Comparison of ENCODE assay signal across 22 cellular contexts in the genomic region with DNA sequence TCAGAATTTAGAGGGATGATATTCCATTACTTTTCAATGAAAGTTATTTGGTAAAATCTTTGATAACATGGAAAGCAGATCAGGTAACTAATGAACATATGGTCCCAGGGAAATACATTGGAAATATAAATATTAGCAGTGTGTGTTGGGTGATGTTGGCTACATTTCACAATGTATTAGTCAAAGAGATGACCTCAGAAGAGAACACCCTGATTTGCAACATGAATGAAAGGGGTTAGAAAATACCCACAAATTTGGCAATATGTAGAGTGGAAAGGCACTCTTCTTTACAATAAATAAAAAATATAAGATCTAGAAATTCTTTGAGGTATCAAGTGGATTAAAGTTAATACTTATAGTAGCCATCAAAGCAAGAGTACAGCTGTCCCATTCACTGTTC.
A peak's percentile ranks its signal among the peaks of the same experiment; 100 is the strongest.
DNase-seq lines count a peak whose midpoint lies in the region; ATAC-seq, FAIRE-seq and TF ChIP-seq lines count a peak whose summit lies in the region.
"Had no signal": no experiment of that assay in that cellular context is flagged by ENCODE, and none has a peak within 500 bp of the region (broad histone marks: within the 10 kb centered on the region; RNA-seq: fewer than 3 reads in every experiment).

No MANE protein-coding gene starts in this region.

- no peak overlapping the region for H2AFZ ChIP-seq in IMR-90 (replicated peaks; ENCODE audit: low read length, poor library complexity)
- H2AFZ ChIP-seq: GM23338 had no signal

- H3K4me2 ChIP-seq in IMR-90 (ENCODE audit: low read depth, low read length), result no peak overlapping the region
- H3K4me2 ChIP-seq: BLaER1, GM23338 had no signal

- in situ Hi-C loops in IMR-90 (cut with MboI; ENCODE audit: low sequenced_read_pairs), result no loop called here

- CTCF ChIA-PET in IMR-90 (lab: Yijun Ruan, JAX), result no interaction called here
- CTCF ChIA-PET in activated CD8-positive, alpha-beta T cell treated with anti-CD3 and anti-CD28 coated beads for 36 hours (lab: Charles Lee), result no interaction called here

- peaks cover under 1% of the 10 kb centered on the region for H3K9me3 ChIP-seq in IMR-90 (ENCODE audit: control insufficient read depth, insufficient read depth, low read length)
- H3K9me3 ChIP-seq: BLaER1, SJCRH30 had no signal

- H2AK9ac ChIP-seq in IMR-90 (replicated peaks; ENCODE audit: low read depth, low read length, poor library complexity), result no peak overlapping the region

- peaks cover 0 to 11% (median 2%) of the 10 kb centered on the region in 6 donors for H3K9me3 Mint-ChIP-seq in immature natural killer cell
- H3K9me3 Mint-ChIP-seq in activated CD8-positive, alpha-beta T cell treated with anti-CD3 and anti-CD28 coated beads for 36 hours, result no peaks in the 10 kb centered on the region
- H3K9me3 Mint-ChIP-seq: GM23338 had no signal

- TF ChIP-seq CTCF in IMR-90 (conservative IDR thresholded peaks at IDR 0.05; ENCODE audit: low read depth, low read length) (no peak), bronchial epithelial cell (IDR thresholded peaks at IDR 0.05; ENCODE audit: insufficient read depth, low read length, severe bottlenecking) (no peak), foreskin fibroblast (IDR thresholded peaks at IDR 0.05; ENCODE audit: low read depth, low read length) (no peak)
- TF ChIP-seq CTCF in activated CD8-positive, alpha-beta T cell treated with anti-CD3 and anti-CD28 coated beads for 36 hours (IDR thresholded peaks at IDR 0.05), result no peak

- no peak overlapping the region for H3K9ac ChIP-seq in IMR-90 (ENCODE audit: low read depth, low read length)
- H3K9ac ChIP-seq: BLaER1 had no signal

- H4K20me1 ChIP-seq in IMR-90 (ENCODE audit: insufficient read depth, low read length), result no peaks in the 10 kb centered on the region
- H4K20me1 ChIP-seq: BLaER1 had no signal

- no peak overlapping the region for H4K5ac ChIP-seq in IMR-90 (ENCODE audit: low read depth, low read length)

- no peaks in the 10 kb centered on the region for H3K79me1 ChIP-seq in IMR-90 (ENCODE audit: low read depth in 1 of 2, low read length in 2 of 2)

- H3K4ac ChIP-seq in IMR-90 (ENCODE audit: low read depth, low read length), result no peak overlapping the region

- H3K27me3 Mint-ChIP-seq in immature natural killer cell (ENCODE audit: low read depth in 3 of 3), result no peaks in the 10 kb centered on the region
- H3K27me3 Mint-ChIP-seq in activated CD8-positive, alpha-beta T cell treated with anti-CD3 and anti-CD28 coated beads for 36 hours, result no peaks in the 10 kb centered on the region
- H3K27me3 Mint-ChIP-seq: CD4-positive, CD25-positive, alpha-beta regulatory T cell had no signal

- H3K27ac ChIP-seq in IMR-90 (ENCODE audit: insufficient read depth, low read length), result no peak overlapping the region
- H3K27ac ChIP-seq: BLaER1, HL-60, SJCRH30 had no signal

- no peak overlapping the region for H3K23ac ChIP-seq in IMR-90 (ENCODE audit: low read depth, low read length)

- H4K91ac ChIP-seq in IMR-90 (ENCODE audit: insufficient read depth, low read depth, low read length), result no peak overlapping the region

- FAIRE-seq in bronchial epithelial cell (lab: Jason Lieb, UNC), result no peak
- FAIRE-seq: GM18507 had no signal

- H3K14ac ChIP-seq in IMR-90 (replicated peaks; ENCODE audit: low read depth, low read length), result no peak overlapping the region

- DNase-seq in EL, result peak; percentile 54
- DNase-seq in IMR-90, result peak; percentile 62
- DNase-seq in bronchial epithelial cell (ENCODE audit: low read depth), result peak; percentile 83
- DNase-seq in foreskin fibroblast, result peak; percentile 31 to 73
- no peak for DNase-seq in immature natural killer cell
- DNase-seq in activated CD8-positive, alpha-beta T cell treated with anti-CD3 and anti-CD28 coated beads for 36 hours, result no peak
- no peak for DNase-seq in stimulated activated CD4-positive, alpha-beta T cell treated with anti-CD3 and anti-CD28 coated beads, Interleukin-4, amount 100 ng/mL, for 24 hours
- DNase-seq: CD4-positive, CD25-positive, alpha-beta regulatory T cell; DMS153; DND-41; NCI-H1105; NCI-H1436 treated with DMSO at 0.1 percent for 48 hours; NCI-H187 treated with DMSO at 0.1 percent for 48 hours; NCI-H2171 treated with DMSO at 0.1 percent for 48 hours; NCI-H748 treated with DMSO at 0.1 percent for 48 hours; SJCRH30 had no signal

- no peak overlapping the region for H4K8ac ChIP-seq in IMR-90 (ENCODE audit: low read depth in 2 of 2, low read length in 2 of 2)

- no peaks in the 10 kb centered on the region for H3K36me3 ChIP-seq in IMR-90 (ENCODE audit: control insufficient read depth, insufficient read depth, low read length)
- no peaks in the 10 kb centered on the region for H3K36me3 ChIP-seq in bronchial epithelial cell (ENCODE audit: control insufficient read depth, insufficient read depth, low read length)
- H3K36me3 ChIP-seq: BLaER1, SJCRH30 had no signal

- POLR2A ChIA-PET in IMR-90 (lab: Charles Lee; ENCODE audit: unreplicated experiment), result no interaction called here
- POLR2A ChIA-PET in activated CD8-positive, alpha-beta T cell treated with anti-CD3 and anti-CD28 coated beads for 36 hours (lab: Charles Lee), result no interaction called here

- no peak for TF ChIP-seq POLR2A in IMR-90 (IDR thresholded peaks at IDR 0.05; ENCODE audit: low read depth, low read length)

- no peak overlapping the region for H3K56ac ChIP-seq in IMR-90 (ENCODE audit: extremely low read depth, insufficient read depth, low read length)

- no peaks in the 10 kb centered on the region for H3K4me1 Mint-ChIP-seq in immature natural killer cell
- H3K4me1 Mint-ChIP-seq in activated CD8-positive, alpha-beta T cell treated with anti-CD3 and anti-CD28 coated beads for 36 hours (ENCODE audit: low read depth), result no peaks in the 10 kb centered on the region
- H3K4me1 Mint-ChIP-seq: CD4-positive, CD25-positive, alpha-beta regulatory T cell; GM23338 had no signal

- no peak overlapping the region for H3K4me3 Mint-ChIP-seq in immature natural killer cell
- H3K4me3 Mint-ChIP-seq in activated CD8-positive, alpha-beta T cell treated with anti-CD3 and anti-CD28 coated beads for 36 hours, result no peak overlapping the region
- H3K4me3 Mint-ChIP-seq: CD4-positive, CD25-positive, alpha-beta regulatory T cell; GM23338 had no signal

- H3K27ac Mint-ChIP-seq in immature natural killer cell, result no peak overlapping the region
- no peak overlapping the region for H3K27ac Mint-ChIP-seq in activated CD8-positive, alpha-beta T cell treated with anti-CD3 and anti-CD28 coated beads for 36 hours
- H3K27ac Mint-ChIP-seq: CD4-positive, CD25-positive, alpha-beta regulatory T cell; GM23338 had no signal

- no peak overlapping the region; the same call in 1 of the 2 replicates for H3K18ac ChIP-seq in IMR-90 (ENCODE audit: low read depth, low read length)

- no peak overlapping the region for H2BK120ac ChIP-seq in IMR-90 (ENCODE audit: low read depth, low read length)

- dilution Hi-C loops in IMR-90 (cut with HindIII; ENCODE audit: low sequenced_read_pairs, unreplicated experiment), result no loop called here

- H2BK5ac ChIP-seq in IMR-90 (ENCODE audit: low read depth, low read length, poor library complexity, severe bottlenecking), result no peak overlapping the region

- H3K4me3 ChIP-seq in IMR-90 (ENCODE audit: insufficient read depth, low read depth, low read length), result no peak overlapping the region
- H3K4me3 ChIP-seq in bronchial epithelial cell (ENCODE audit: low read depth, low read length), result no peak overlapping the region
- no peak overlapping the region for H3K4me3 ChIP-seq in foreskin fibroblast (ENCODE audit: low read depth in 1 of 2, low read length in 2 of 2)
- H3K4me3 ChIP-seq: BLaER1, GM23338, SJCRH30 had no signal

- 0 out of 2 replicates have a peak overlapping the region, but pooled peaks have one; percentile 2 for H2BK20ac ChIP-seq in IMR-90 (ENCODE audit: low read depth, low read length)

- H3K27me3 ChIP-seq in IMR-90 (ENCODE audit: control insufficient read depth, insufficient read depth, low read length) (no peaks in the 10 kb centered on the region), bronchial epithelial cell (ENCODE audit: control insufficient read depth, insufficient read depth, low read length) (no peaks in the 10 kb centered on the region)
- H3K27me3 ChIP-seq: BLaER1, SJCRH30 had no signal

- BruUV-seq in IMR-90 (replicated peaks; lab: Mats Ljungman, UMichigan), result no TSS peak

- H2BK15ac ChIP-seq in IMR-90 (ENCODE audit: low read depth, low read length), result peak overlapping the region; percentile 42; the same call in 1 of the 3 replicates

- intact Hi-C loops in IMR-90 (cut with micrococcal nuclease), result no loop called here
- intact Hi-C loops in activated CD8-positive, alpha-beta T cell treated with anti-CD3 and anti-CD28 coated beads for 36 hours (cut with micrococcal nuclease), result no loop called here

- no peaks in the 10 kb centered on the region for H3K36me3 Mint-ChIP-seq in immature natural killer cell
- no peaks in the 10 kb centered on the region for H3K36me3 Mint-ChIP-seq in activated CD8-positive, alpha-beta T cell treated with anti-CD3 and anti-CD28 coated beads for 36 hours (ENCODE audit: low read depth)
- H3K36me3 Mint-ChIP-seq: CD4-positive, CD25-positive, alpha-beta regulatory T cell had no signal

- TF ChIP-seq RAD21 in IMR-90 (IDR thresholded peaks at IDR 0.05; ENCODE audit: low read length), result no peak

- H3K4me1 ChIP-seq in IMR-90 (ENCODE audit: control insufficient read depth, insufficient read depth, low read length), result peaks cover 6% of the 10 kb centered on the region; the same call in 1 of the 2 replicates
- H3K4me1 ChIP-seq: BLaER1 had no signal

- H2AK5ac ChIP-seq in IMR-90 (ENCODE audit: low read depth, low read length), result no peak overlapping the region

- ATAC-seq in IMR-90 (ENCODE audit: low read depth), result no peak
- ATAC-seq in activated CD8-positive, alpha-beta T cell treated with anti-CD3 and anti-CD28 coated beads for 36 hours, result no peak
- ATAC-seq: GM23338, HCT116, Right ventricle myocardium inferior had no signal

- H3K9me1 ChIP-seq in IMR-90 (ENCODE audit: insufficient read depth, low read length), result no peaks in the 10 kb centered on the region

TF ChIP-seq in IMR-90, 13 proteins besides CTCF, POLR2A, EP300 and RAD21:
- no peak for TF ChIP-seq BHLHE40 (IDR thresholded peaks at IDR 0.05; ENCODE audit: low read depth, low read length)
- TF ChIP-seq CEBPB (IDR thresholded peaks at IDR 0.05; ENCODE audit: low read depth, low read length), result peak; percentile 72
- no peak for TF ChIP-seq NFE2L2 (IDR thresholded peaks at IDR 0.05; ENCODE audit: low read depth, low read length)
- no peak for TF ChIP-seq USF2 (IDR thresholded peaks at IDR 0.05; ENCODE audit: low read depth, low read length)
TF ChIP-seq in IMR-90: peak in this region for 1.

Comparison
In these comparisons a context has a peak if more than half of its experiments do, and no peak if none do; other contexts are left out.
1. DNase-seq: peak in EL (single experiment), IMR-90 (single experiment), bronchial epithelial cell (single experiment) and foreskin fibroblast (2 of 2); none in immature natural killer cell (0 of 3), activated CD8-positive, alpha-beta T cell treated with anti-CD3 and anti-CD28 coated beads for 36 hours (single experiment) and stimulated activated CD4-positive, alpha-beta T cell treated with anti-CD3 and anti-CD28 coated beads, Interleukin-4, amount 100 ng/mL, for 24 hours (single experiment).